Comparison of ENCODE assay signal across 1 cellular context in genomic region chr19:2573916-2574315, GRCh38.
TF ChIP-seq lines count a peak whose summit lies in the region.

No MANE protein-coding gene starts in this region.

TF ChIP-seq in H1, 55 proteins besides CTCF, POLR2A, EP300 and RAD21:
- TF ChIP-seq E2F6 (IDR thresholded peaks at IDR 0.05) (no peak), NRF1 (IDR thresholded peaks at IDR 0.05; ENCODE audit: low read depth, low read length) (no peak), HDAC6 (IDR thresholded peaks at IDR 0.05; ENCODE audit: low read depth, low read length) (no peak), TCF12 (IDR thresholded peaks at IDR 0.05; ENCODE audit: low read depth, low read length) (no peak), CEBPB (IDR thresholded peaks at IDR 0.05; ENCODE audit: low read depth, low read length) (no peak), SP4 (IDR thresholded peaks at IDR 0.05; ENCODE audit: low read length) (no peak), SIN3A (conservative IDR thresholded peaks at IDR 0.05 in 1 of 2, IDR thresholded peaks at IDR 0.05 in 1 of 2; ENCODE audit: low read depth in 1 of 2, low read length in 2 of 2) (no peak), CTBP2 (IDR thresholded peaks at IDR 0.05; ENCODE audit: borderline replicate concordance, insufficient read depth, insufficient read length, low read length) (no peak), NANOG (IDR thresholded peaks at IDR 0.05; ENCODE audit: insufficient read depth, low read depth, low read length, poor library complexity, severe bottlenecking) (no peak), GABPA (IDR thresholded peaks at IDR 0.05; ENCODE audit: borderline replicate concordance, insufficient read depth, low read length) (no peak), SUZ12 (IDR thresholded peaks at IDR 0.05; ENCODE audit: low read length) (no peak), TAF7 (optimal IDR thresholded peaks at IDR 0.05; ENCODE audit: borderline replicate concordance, low read depth, low read length) (no peak), ASH2L (IDR thresholded peaks at IDR 0.05; ENCODE audit: low read length) (no peak), SIX5 (IDR thresholded peaks at IDR 0.05; ENCODE audit: low read depth, low read length) (no peak), CHD2 (IDR thresholded peaks at IDR 0.05; ENCODE audit: low read length) (no peak), SP2 (IDR thresholded peaks at IDR 0.05; ENCODE audit: low read length) (no peak)
- TF ChIP-seq, protein P1, sequence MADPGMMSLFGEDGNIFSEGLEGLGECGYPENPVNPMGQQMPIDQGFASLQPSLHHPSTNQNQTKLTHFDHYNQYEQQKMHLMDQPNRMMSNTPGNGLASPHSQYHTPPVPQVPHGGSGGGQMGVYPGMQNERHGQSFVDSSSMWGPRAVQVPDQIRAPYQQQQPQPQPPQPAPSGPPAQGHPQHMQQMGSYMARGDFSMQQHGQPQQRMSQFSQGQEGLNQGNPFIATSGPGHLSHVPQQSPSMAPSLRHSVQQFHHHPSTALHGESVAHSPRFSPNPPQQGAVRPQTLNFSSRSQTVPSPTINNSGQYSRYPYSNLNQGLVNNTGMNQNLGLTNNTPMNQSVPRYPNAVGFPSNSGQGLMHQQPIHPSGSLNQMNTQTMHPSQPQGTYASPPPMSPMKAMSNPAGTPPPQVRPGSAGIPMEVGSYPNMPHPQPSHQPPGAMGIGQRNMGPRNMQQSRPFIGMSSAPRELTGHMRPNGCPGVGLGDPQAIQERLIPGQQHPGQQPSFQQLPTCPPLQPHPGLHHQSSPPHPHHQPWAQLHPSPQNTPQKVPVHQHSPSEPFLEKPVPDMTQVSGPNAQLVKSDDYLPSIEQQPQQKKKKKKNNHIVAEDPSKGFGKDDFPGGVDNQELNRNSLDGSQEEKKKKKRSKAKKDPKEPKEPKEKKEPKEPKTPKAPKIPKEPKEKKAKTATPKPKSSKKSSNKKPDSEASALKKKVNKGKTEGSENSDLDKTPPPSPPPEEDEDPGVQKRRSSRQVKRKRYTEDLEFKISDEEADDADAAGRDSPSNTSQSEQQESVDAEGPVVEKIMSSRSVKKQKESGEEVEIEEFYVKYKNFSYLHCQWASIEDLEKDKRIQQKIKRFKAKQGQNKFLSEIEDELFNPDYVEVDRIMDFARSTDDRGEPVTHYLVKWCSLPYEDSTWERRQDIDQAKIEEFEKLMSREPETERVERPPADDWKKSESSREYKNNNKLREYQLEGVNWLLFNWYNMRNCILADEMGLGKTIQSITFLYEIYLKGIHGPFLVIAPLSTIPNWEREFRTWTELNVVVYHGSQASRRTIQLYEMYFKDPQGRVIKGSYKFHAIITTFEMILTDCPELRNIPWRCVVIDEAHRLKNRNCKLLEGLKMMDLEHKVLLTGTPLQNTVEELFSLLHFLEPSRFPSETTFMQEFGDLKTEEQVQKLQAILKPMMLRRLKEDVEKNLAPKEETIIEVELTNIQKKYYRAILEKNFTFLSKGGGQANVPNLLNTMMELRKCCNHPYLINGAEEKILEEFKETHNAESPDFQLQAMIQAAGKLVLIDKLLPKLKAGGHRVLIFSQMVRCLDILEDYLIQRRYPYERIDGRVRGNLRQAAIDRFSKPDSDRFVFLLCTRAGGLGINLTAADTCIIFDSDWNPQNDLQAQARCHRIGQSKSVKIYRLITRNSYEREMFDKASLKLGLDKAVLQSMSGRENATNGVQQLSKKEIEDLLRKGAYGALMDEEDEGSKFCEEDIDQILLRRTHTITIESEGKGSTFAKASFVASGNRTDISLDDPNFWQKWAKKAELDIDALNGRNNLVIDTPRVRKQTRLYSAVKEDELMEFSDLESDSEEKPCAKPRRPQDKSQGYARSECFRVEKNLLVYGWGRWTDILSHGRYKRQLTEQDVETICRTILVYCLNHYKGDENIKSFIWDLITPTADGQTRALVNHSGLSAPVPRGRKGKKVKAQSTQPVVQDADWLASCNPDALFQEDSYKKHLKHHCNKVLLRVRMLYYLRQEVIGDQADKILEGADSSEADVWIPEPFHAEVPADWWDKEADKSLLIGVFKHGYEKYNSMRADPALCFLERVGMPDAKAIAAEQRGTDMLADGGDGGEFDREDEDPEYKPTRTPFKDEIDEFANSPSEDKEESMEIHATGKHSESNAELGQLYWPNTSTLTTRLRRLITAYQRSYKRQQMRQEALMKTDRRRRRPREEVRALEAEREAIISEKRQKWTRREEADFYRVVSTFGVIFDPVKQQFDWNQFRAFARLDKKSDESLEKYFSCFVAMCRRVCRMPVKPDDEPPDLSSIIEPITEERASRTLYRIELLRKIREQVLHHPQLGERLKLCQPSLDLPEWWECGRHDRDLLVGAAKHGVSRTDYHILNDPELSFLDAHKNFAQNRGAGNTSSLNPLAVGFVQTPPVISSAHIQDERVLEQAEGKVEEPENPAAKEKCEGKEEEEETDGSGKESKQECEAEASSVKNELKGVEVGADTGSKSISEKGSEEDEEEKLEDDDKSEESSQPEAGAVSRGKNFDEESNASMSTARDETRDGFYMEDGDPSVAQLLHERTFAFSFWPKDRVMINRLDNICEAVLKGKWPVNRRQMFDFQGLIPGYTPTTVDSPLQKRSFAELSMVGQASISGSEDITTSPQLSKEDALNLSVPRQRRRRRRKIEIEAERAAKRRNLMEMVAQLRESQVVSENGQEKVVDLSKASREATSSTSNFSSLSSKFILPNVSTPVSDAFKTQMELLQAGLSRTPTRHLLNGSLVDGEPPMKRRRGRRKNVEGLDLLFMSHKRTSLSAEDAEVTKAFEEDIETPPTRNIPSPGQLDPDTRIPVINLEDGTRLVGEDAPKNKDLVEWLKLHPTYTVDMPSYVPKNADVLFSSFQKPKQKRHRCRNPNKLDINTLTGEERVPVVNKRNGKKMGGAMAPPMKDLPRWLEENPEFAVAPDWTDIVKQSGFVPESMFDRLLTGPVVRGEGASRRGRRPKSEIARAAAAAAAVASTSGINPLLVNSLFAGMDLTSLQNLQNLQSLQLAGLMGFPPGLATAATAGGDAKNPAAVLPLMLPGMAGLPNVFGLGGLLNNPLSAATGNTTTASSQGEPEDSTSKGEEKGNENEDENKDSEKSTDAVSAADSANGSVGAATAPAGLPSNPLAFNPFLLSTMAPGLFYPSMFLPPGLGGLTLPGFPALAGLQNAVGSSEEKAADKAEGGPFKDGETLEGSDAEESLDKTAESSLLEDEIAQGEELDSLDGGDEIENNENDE (IDR thresholded peaks at IDR 0.05; ENCODE audit: insufficient replicate concordance, low read length) = no peak
